Comparison of ENCODE assay signal across 8 cellular contexts in the genomic region with DNA sequence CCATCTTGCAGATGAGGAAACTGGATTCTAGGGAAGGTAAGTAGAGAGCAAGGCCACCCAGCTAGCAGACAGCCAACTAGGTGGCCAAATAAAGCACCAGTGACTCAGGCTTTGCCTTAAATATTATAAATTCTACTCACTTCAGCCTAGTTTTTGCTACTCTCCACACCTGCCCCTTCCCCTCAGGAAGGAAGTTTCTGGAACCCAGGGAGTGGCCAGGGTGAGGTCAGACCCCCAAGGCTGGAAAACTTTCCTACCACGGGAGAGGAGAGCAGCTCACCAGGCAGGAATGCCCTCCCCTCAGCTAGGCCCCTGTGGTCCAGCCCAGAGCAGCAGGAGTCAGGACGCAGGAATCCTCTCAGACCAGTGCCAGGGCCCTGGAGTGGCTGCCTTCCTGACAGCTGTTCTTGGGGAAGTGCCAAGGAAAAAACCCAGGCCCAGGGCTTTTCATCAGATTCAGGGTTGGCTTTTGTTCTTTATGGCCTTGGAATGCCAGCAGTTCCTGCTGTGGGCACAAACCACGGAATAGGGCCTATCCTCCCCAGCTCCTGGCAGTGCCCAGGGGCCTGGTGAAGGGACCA. TPM values are rescaled to one million over a fixed set of nuclear protein-coding genes. Genes with fewer than 3 reads are reported as not detected.
DNase-seq lines count a peak whose midpoint lies in the region; ATAC-seq and TF ChIP-seq lines count a peak whose summit lies in the region.

No MANE protein-coding gene starts in this region.

- H3K4me3 Mint-ChIP-seq in nephron progenitor cell, result no peak overlapping the region

- TF ChIP-seq CTCF in A673 (conservative IDR thresholded peaks at IDR 0.05; ENCODE audit: low read depth, low read length), result no peak
- no peak for TF ChIP-seq CTCF in nephron progenitor cell (IDR thresholded peaks at IDR 0.05)

- CTCF ChIA-PET in A673 (lab: Charles Lee), result interaction anchor here (0.6 kb wide), 2 partner anchors 80 to 200 kb away, joined by 3 to 8 read pairs; no protein-coding TSS in a partner anchor

- H3K36me3 ChIP-seq in A673 (ENCODE audit: insufficient read depth, low read length, poor library complexity, severe bottlenecking), result no peaks in the 10 kb centered on the region
- H3K36me3 ChIP-seq in mucosa of stomach (ENCODE audit: control insufficient read depth, insufficient read depth, low read length), result no peaks in the 10 kb centered on the region

- no peaks in the 10 kb centered on the region for H3K9me3 Mint-ChIP-seq in nephron progenitor cell

- H3K36me3 Mint-ChIP-seq in nephron progenitor cell (ENCODE audit: low read depth), result no peaks in the 10 kb centered on the region

- H3K4me1 ChIP-seq in A673 (ENCODE audit: insufficient read depth, low read length, poor library complexity, severe bottlenecking) (peaks cover 18% of the 10 kb centered on the region), mucosa of stomach (ENCODE audit: control insufficient read depth, insufficient read depth, low read length) (peaks cover 39% of the 10 kb centered on the region)

- DNase-seq in A673 (ENCODE audit: low spot score) (peak; percentile 48), NCI-H2196 (lab: John Stamatoyannopoulos, UW; ENCODE audit: unreplicated experiment) (peak; percentile 47), epithelial cell of prostate (ENCODE audit: low read depth, low spot score) (peak; percentile 41), NCI-H187 (lab: John Stamatoyannopoulos, UW) (no peak), nephron progenitor cell (no peak), NCI-H1436 (lab: John Stamatoyannopoulos, UW) (no peak)

- H3K9me3 ChIP-seq in A673 (ENCODE audit: low read depth, low read length, poor library complexity, severe bottlenecking), result no peaks in the 10 kb centered on the region
- no peaks in the 10 kb centered on the region for H3K9me3 ChIP-seq in mucosa of stomach (ENCODE audit: control insufficient read depth, low read length)

- no peak for ATAC-seq in GM19324 (IDR thresholded peaks at IDR 0.05; ENCODE audit: low FRiP score, unreplicated experiment)

- peaks cover 98% of the 10 kb centered on the region for H3K27me3 Mint-ChIP-seq in nephron progenitor cell (ENCODE audit: low read depth, poor library complexity)

- H3K4me3 ChIP-seq in A673 (ENCODE audit: low read depth, low read length, poor library complexity, severe bottlenecking), result no peak overlapping the region
- no peak overlapping the region for H3K4me3 ChIP-seq in mucosa of stomach (ENCODE audit: low read length)

- H3K4me1 Mint-ChIP-seq in nephron progenitor cell, result peaks cover 43% of the 10 kb centered on the region

- H3K9ac ChIP-seq in mucosa of stomach (ENCODE audit: low read length), result peak overlapping the region; percentile 38

- POLR2A ChIA-PET in A673 (lab: Charles Lee; ENCODE audit: low non-redundant PET), result interaction anchor here (0.6 kb wide), 1 partner anchor 9 kb away, joined by 6 read pairs; no protein-coding TSS in a partner anchor

- H3K27me3 ChIP-seq in A673 (replicated peaks; ENCODE audit: insufficient read depth, low read depth, low read length, poor library complexity), result no peaks in the 10 kb centered on the region
- peaks cover under 1% of the 10 kb centered on the region for H3K27me3 ChIP-seq in mucosa of stomach (ENCODE audit: control insufficient read depth, insufficient read depth, low read length)

- intact Hi-C loops in A673 (cut with micrococcal nuclease; ENCODE audit: unreplicated experiment), result loop anchor here (10.0 kb wide), 1 partner anchor 79 kb away; no protein-coding TSS in a partner anchor

- peak overlapping the region; percentile 7 for H3K27ac ChIP-seq in A673 (ENCODE audit: low read depth, low read length, poor library complexity, severe bottlenecking)
- peak overlapping the region; percentile 95 for H3K27ac ChIP-seq in epithelial cell of prostate

- BruUV-seq in A673 (replicated peaks; lab: Mats Ljungman, UMichigan), result no TSS peak

- no peak overlapping the region for H3K27ac Mint-ChIP-seq in nephron progenitor cell

RNA-seq across cellular contexts. Expression of gene PAX8, which starts 5.1 kb away (rescaled TPM):
- 3.1 and 3.2 TPM in 2 replicates for total RNA-seq in A673 (2021)

Comparison
In these comparisons a context has a peak if more than half of its experiments do, and no peak if none do; other contexts are left out.
1. DNase-seq: peak in A673 (single experiment), NCI-H2196 (single experiment) and epithelial cell of prostate (single experiment); none in NCI-H187 (0 of 2), nephron progenitor cell (single experiment) and NCI-H1436 (single experiment).